Comparison of ENCODE assay signal across 1 cellular context in genomic region chr22:44693145-44693544, GRCh38.
TF ChIP-seq lines count a peak whose summit lies in the region.

No MANE protein-coding gene starts in this region.

TF ChIP-seq in K562, 482 proteins besides CTCF, POLR2A, EP300 and RAD21 (continued from another document):
- no peak for TF ChIP-seq ATF6 (CRISPR knock-in tag; IDR thresholded peaks at IDR 0.05)
- TF ChIP-seq SMARCA5 (IDR thresholded peaks at IDR 0.05): 0 out of 2 replicates have a peak, but pooled peaks have one; percentile 36
- peak; percentile 64; the same call in 1 of the 2 replicates for TF ChIP-seq TRIM28 (IDR thresholded peaks at IDR 0.05)
- peak; percentile 19; the same call in 1 of the 2 replicates for TF ChIP-seq JUND (IDR thresholded peaks at IDR 0.05; ENCODE audit: borderline replicate concordance, low read depth, low read length)
- TF ChIP-seq JUND (tag; IDR thresholded peaks at IDR 0.05; ENCODE audit: borderline replicate concordance, low read depth, low read length): peak; percentile 20; the same call in 1 of the 3 replicates
- TF ChIP-seq BCOR (IDR thresholded peaks at IDR 0.05): peak; percentile 64; the same call in 1 of the 2 replicates
- TF ChIP-seq EZH2 (IDR thresholded peaks at IDR 0.05; ENCODE audit: borderline replicate concordance, low read depth, low read length): no peak
